16 cellular contexts compared by ENCODE assay signal in the genomic region with DNA sequence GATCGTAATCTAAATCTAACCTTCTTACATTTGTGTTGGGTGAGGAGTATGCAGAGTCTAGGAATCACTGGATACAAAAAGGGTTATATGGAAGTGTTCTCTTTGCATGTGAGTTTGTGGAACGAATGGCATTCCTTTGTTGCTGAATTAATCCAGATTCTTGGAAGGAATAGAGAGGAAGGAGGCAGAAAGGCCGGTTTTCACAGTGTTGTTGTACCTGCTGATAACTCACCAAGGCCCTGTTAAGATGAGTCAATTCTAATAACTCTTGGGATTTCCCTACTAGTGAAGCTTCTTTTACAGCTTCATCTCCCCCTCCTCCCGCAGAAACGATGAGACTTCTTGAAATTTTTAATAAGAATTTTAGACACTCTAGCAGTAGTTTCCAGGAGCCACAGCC.
DNase-seq lines count a peak whose midpoint lies in the region; ATAC-seq and TF ChIP-seq lines count a peak whose summit lies in the region.
"Had no signal": no experiment of that assay in that cellular context is flagged by ENCODE, and none has a peak within 500 bp of the region (broad histone marks: within the 10 kb centered on the region; RNA-seq: fewer than 3 reads in every experiment).

No MANE protein-coding gene starts in this region.

- no peaks in the 10 kb centered on the region for H3K9me2 ChIP-seq in PC-9 (ENCODE audit: insufficient read depth)

- H3F3A ChIP-seq in PC-9 (ENCODE audit: insufficient read depth, low read depth) (peaks cover 11% of the 10 kb centered on the region; the same call in 1 of the 2 replicates), smooth muscle cell (ENCODE audit: low read depth) (no peaks in the 10 kb centered on the region)

- H3K9me3 Mint-ChIP-seq in activated CD4-positive, alpha-beta memory T cell treated with anti-CD3 and anti-CD28 coated beads, Interleukin-2, amount 10 ng/mL, durations not matched to agents 7 days and 5 days: no peaks in the 10 kb centered on the region

- no peak overlapping the region for H3K27ac ChIP-seq in PC-9
- H3K27ac ChIP-seq in smooth muscle cell (ENCODE audit: low read depth): peak overlapping the region; percentile 63
- H3K27ac ChIP-seq: breast epithelium, HL-60, Peyer's patch had no signal

- H3K79me2 ChIP-seq in PC-9 (ENCODE audit: low read depth): peaks cover 84% of the 10 kb centered on the region
- peaks cover 99% of the 10 kb centered on the region for H3K79me2 ChIP-seq in smooth muscle cell (ENCODE audit: low read depth)

- no TSS peak for BruUV-seq in PC-9 (replicated peaks; lab: Mats Ljungman, UMichigan)

- H3K4me1 Mint-ChIP-seq in activated CD4-positive, alpha-beta memory T cell treated with anti-CD3 and anti-CD28 coated beads, Interleukin-2, amount 10 ng/mL, durations not matched to agents 7 days and 5 days: peaks cover 7% of the 10 kb centered on the region

- no peaks in the 10 kb centered on the region; the same call in 1 of the 2 replicates for H3K36me3 ChIP-seq in PC-9 (ENCODE audit: low read depth)
- H3K36me3 ChIP-seq in smooth muscle cell (ENCODE audit: low read depth): no peaks in the 10 kb centered on the region
- H3K36me3 ChIP-seq: breast epithelium, Peyer's patch, tibial nerve had no signal

- no peak overlapping the region for H3K27ac Mint-ChIP-seq in activated CD4-positive, alpha-beta memory T cell treated with anti-CD3 and anti-CD28 coated beads, Interleukin-2, amount 10 ng/mL, durations not matched to agents 7 days and 5 days
- H3K27ac Mint-ChIP-seq: T-helper 17 cell had no signal

- 27% methylated on average over 5 of the region's 5 CpGs for WGBS in smooth muscle cell (ENCODE audit: low lambda C conversion rate)

- peak; percentile 73 to 91 for ATAC-seq in activated CD4-positive, CD25-positive, alpha-beta regulatory T cell treated with anti-CD3 and anti-CD28 coated beads, Interleukin-2, amount 50 U/mL, for 24 hours
- ATAC-seq: T-helper 17 cell had no signal

- H3K4me1 ChIP-seq in PC-9 (replicated peaks; ENCODE audit: insufficient read depth) (peaks cover 11% of the 10 kb centered on the region), smooth muscle cell (ENCODE audit: low read depth) (peaks cover 26% of the 10 kb centered on the region)
- H3K4me1 ChIP-seq: breast epithelium, Peyer's patch had no signal

- H4K20me1 ChIP-seq in PC-9 (ENCODE audit: insufficient read depth): no peaks in the 10 kb centered on the region; the same call in 1 of the 2 replicates
- H4K20me1 ChIP-seq in smooth muscle cell (ENCODE audit: low read depth): peaks cover 98% of the 10 kb centered on the region

- H3K27me3 ChIP-seq in PC-9 (ENCODE audit: insufficient read depth, low read depth): no peaks in the 10 kb centered on the region
- no peaks in the 10 kb centered on the region for H3K27me3 ChIP-seq in smooth muscle cell (ENCODE audit: low read depth)
- H3K27me3 ChIP-seq: breast epithelium, Peyer's patch, tibial nerve had no signal

- TF ChIP-seq CTCF in PC-9 (conservative IDR thresholded peaks at IDR 0.05): no peak
- TF ChIP-seq CTCF in smooth muscle cell (IDR thresholded peaks at IDR 0.05; ENCODE audit: borderline replicate concordance, insufficient read depth, poor library complexity, severe bottlenecking): no peak

- H3K36me3 Mint-ChIP-seq in activated CD4-positive, alpha-beta memory T cell treated with anti-CD3 and anti-CD28 coated beads, Interleukin-2, amount 10 ng/mL, durations not matched to agents 7 days and 5 days (ENCODE audit: low read depth): no peaks in the 10 kb centered on the region

- intact Hi-C loops in PC-9 (cut with micrococcal nuclease; ENCODE audit: unreplicated experiment): no loop called here

- peak overlapping the region; percentile 7 for H3K9ac ChIP-seq in smooth muscle cell (ENCODE audit: low read depth)

- H3K9me3 ChIP-seq in PC-9 (ENCODE audit: insufficient read depth, low read depth) (no peaks in the 10 kb centered on the region), smooth muscle cell (replicated peaks; ENCODE audit: low read depth) (no peaks in the 10 kb centered on the region)
- H3K9me3 ChIP-seq: breast epithelium, Peyer's patch, tibial nerve had no signal

- POLR2A ChIA-PET in PC-9 (lab: Charles Lee; ENCODE audit: unreplicated experiment): interaction anchor here (0.9 kb wide), 1 partner anchor 84 kb away, joined by 4 read pairs; no protein-coding TSS in a partner anchor
- POLR2A ChIA-PET in activated CD4-positive, alpha-beta memory T cell treated with anti-CD3 and anti-CD28 coated beads, Interleukin-2, amount 10 ng/mL, durations not matched to agents 7 days and 5 days (lab: Charles Lee): no interaction called here

- CTCF ChIA-PET in PC-9 (lab: Charles Lee): no interaction called here
- CTCF ChIA-PET in activated CD4-positive, alpha-beta memory T cell treated with anti-CD3 and anti-CD28 coated beads, Interleukin-2, amount 10 ng/mL, durations not matched to agents 7 days and 5 days (lab: Charles Lee): no interaction called here

- no peak for DNase-seq in activated CD4-positive, CD25-positive, alpha-beta regulatory T cell (lab: John Stamatoyannopoulos, UW)
- no peak for DNase-seq in PC-9
- peak; percentile 50 for DNase-seq in glomerular visceral epithelial cell (ENCODE audit: extremely low spot score)
- DNase-seq in smooth muscle cell (lab: John Stamatoyannopoulos, UW; ENCODE audit: unreplicated experiment): no peak
- no peak for DNase-seq in activated CD4-positive, alpha-beta memory T cell treated with anti-CD3 and anti-CD28 coated beads, Interleukin-2, amount 10 ng/mL, durations not matched to agents 7 days and 5 days
- no peak for DNase-seq in SIG-M5 treated with dmso at 0.1 percent for 504 hours (lab: John Stamatoyannopoulos, UW; ENCODE audit: unreplicated experiment)
- DNase-seq in COLO668 (lab: John Stamatoyannopoulos, UW; ENCODE audit: unreplicated experiment): no peak
- DNase-seq: 8988T; activated CD4-positive, alpha-beta T cell treated with anti-CD3 and anti-CD28 coated beads, Interleukin-2, amount 50 U/mL, for 1 hour; NCI-H2227 treated with DMSO at 0.1 percent for 48 hours; Peyer's patch; T-helper 17 cell had no signal

- H3K4me3 Mint-ChIP-seq in activated CD4-positive, alpha-beta memory T cell treated with anti-CD3 and anti-CD28 coated beads, Interleukin-2, amount 10 ng/mL, durations not matched to agents 7 days and 5 days: no peak overlapping the region
- H3K4me3 Mint-ChIP-seq: T-helper 17 cell had no signal

- H3K4me3 ChIP-seq in PC-9: no peak overlapping the region
- H3K4me3 ChIP-seq in smooth muscle cell: no peak overlapping the region
- H3K4me3 ChIP-seq: breast epithelium, Peyer's patch, tibial nerve had no signal

- H3K4me2 ChIP-seq in PC-9: 0 out of 2 replicates have a peak overlapping the region, but pooled peaks have one; percentile 11
- peak overlapping the region; percentile 57 for H3K4me2 ChIP-seq in smooth muscle cell

- H3K27me3 Mint-ChIP-seq in activated CD4-positive, alpha-beta memory T cell treated with anti-CD3 and anti-CD28 coated beads, Interleukin-2, amount 10 ng/mL, durations not matched to agents 7 days and 5 days: no peaks in the 10 kb centered on the region
- H3K27me3 Mint-ChIP-seq: T-helper 17 cell had no signal

- H2AFZ ChIP-seq in PC-9 (no peak overlapping the region), smooth muscle cell (ENCODE audit: low read depth) (no peak overlapping the region)
